21 cellular contexts compared by ENCODE assay signal in genomic region chr5:135092476-135092875, GRCh38. TPM values are rescaled to one million over a fixed set of nuclear protein-coding genes. Genes with fewer than 3 reads are reported as not detected.
"Had no signal": no experiment of that assay in that cellular context is flagged by ENCODE, and none has a peak within 500 bp of the region (broad histone marks: within the 10 kb centered on the region; RNA-seq: fewer than 3 reads in every experiment).

No MANE protein-coding gene starts in this region.

- H3K27ac Mint-ChIP-seq: activated B cell treated with CpG ODN at 0.5 μM for 24 hours; activated CD4-positive, alpha-beta memory T cell treated with anti-CD3 and anti-CD28 coated beads for 36 hours; activated CD4-positive, alpha-beta T cell treated with anti-CD3 and anti-CD28 coated beads, Interleukin-2, amount 10 ng/mL, durations not matched to agents 7 days and 5 days; activated naive CD4-positive, alpha-beta T cell treated with anti-CD3 and anti-CD28 coated beads, Interleukin-2, amount 50 U/mL, for 24 hours; activated T-helper 2 cell treated with anti-CD3 and anti-CD28 coated beads, Interferon-gamma antibody, Interleukin-2, Interleukin-4, amounts not matched to agents 10 μg/mL and 5 μg/mL and 100 μg/mL, durations not matched to agents 14 hours and 24 hours and 36 hours; IgD-negative memory B cell; T-helper 1 cell treated with Interleukin-12 subunit alpha and Interleukin-12 subunit beta and Interleukin-4 antibody, amounts not matched to agents 30 μg/mL and 1 μg/mL, for 36 hours had no signal

- H3K4me1 ChIP-seq: breast epithelium had no signal

- H3K27ac ChIP-seq: breast epithelium, KMS-11 had no signal

- H3K36me3 ChIP-seq: breast epithelium had no signal

- H3K36me3 Mint-ChIP-seq: activated CD4-positive, alpha-beta memory T cell treated with anti-CD3 and anti-CD28 coated beads for 36 hours; activated naive CD4-positive, alpha-beta T cell treated with anti-CD3 and anti-CD28 coated beads, Interleukin-2, amount 50 U/mL, for 24 hours had no signal

- DNase-seq: activated B cell treated with CpG ODN at 0.5 μM for 24 hours; activated CD4-positive, alpha-beta memory T cell treated with anti-CD3 and anti-CD28 coated beads for 36 hours; activated CD4-positive, alpha-beta T cell treated with anti-CD3 and anti-CD28 coated beads, Interleukin-2, amount 10 ng/mL, durations not matched to agents 7 days and 5 days; activated CD8-positive, alpha-beta memory T cell treated with anti-CD3 and anti-CD28 coated beads for 24 hours; activated gamma-delta T cell treated with Interleukin-2 at 50 U/mL for 16 hours; activated T-cell treated with anti-CD3 and anti-CD28 coated beads, Interleukin-2, amount 50 U/mL, for 48 hours; central memory CD4-positive, alpha-beta T cell; NCI-H1092 treated with DMSO at 0.1 percent for 48 hours; NCI-H1417 treated with DMSO at 0.1 percent for 48 hours; NCI-H1694; NCI-H2029; NCI-H2107; NCI-H524; SHP77 treated with DMSO at 0.1 percent for 48 hours had no signal

- H3K9ac ChIP-seq: KMS-11 had no signal

- H3K4me1 Mint-ChIP-seq: activated B cell treated with CpG ODN at 0.5 μM for 24 hours; activated CD4-positive, alpha-beta T cell treated with anti-CD3 and anti-CD28 coated beads, Interleukin-2, amount 10 ng/mL, durations not matched to agents 7 days and 5 days; activated naive CD4-positive, alpha-beta T cell treated with anti-CD3 and anti-CD28 coated beads, Interleukin-2, amount 50 U/mL, for 24 hours; IgD-negative memory B cell had no signal

- H3K4me3 ChIP-seq: breast epithelium had no signal

- H3K4me3 Mint-ChIP-seq: activated B cell treated with CpG ODN at 0.5 μM for 24 hours; activated CD4-positive, alpha-beta memory T cell treated with anti-CD3 and anti-CD28 coated beads for 36 hours; activated CD4-positive, alpha-beta T cell treated with anti-CD3 and anti-CD28 coated beads, Interleukin-2, amount 10 ng/mL, durations not matched to agents 7 days and 5 days; activated naive CD4-positive, alpha-beta T cell treated with anti-CD3 and anti-CD28 coated beads, Interleukin-2, amount 50 U/mL, for 24 hours; IgD-negative memory B cell; T-helper 1 cell treated with Interleukin-12 subunit alpha and Interleukin-12 subunit beta and Interleukin-4 antibody, amounts not matched to agents 30 μg/mL and 1 μg/mL, for 36 hours had no signal

- H3K4me2 ChIP-seq: KMS-11 had no signal

- FAIRE-seq: RCC 7860 had no signal

- H3K9me3 ChIP-seq: breast epithelium had no signal

- H3K9me3 Mint-ChIP-seq: activated CD4-positive, alpha-beta memory T cell treated with anti-CD3 and anti-CD28 coated beads for 36 hours; activated CD4-positive, alpha-beta T cell treated with anti-CD3 and anti-CD28 coated beads, Interleukin-2, amount 10 ng/mL, durations not matched to agents 7 days and 5 days; activated naive CD4-positive, alpha-beta T cell treated with anti-CD3 and anti-CD28 coated beads, Interleukin-2, amount 50 U/mL, for 24 hours; activated T-helper 2 cell treated with anti-CD3 and anti-CD28 coated beads, Interferon-gamma antibody, Interleukin-2, Interleukin-4, amounts not matched to agents 10 μg/mL and 5 μg/mL and 100 μg/mL, durations not matched to agents 14 hours and 24 hours and 36 hours; IgD-negative memory B cell; T-helper 1 cell treated with Interleukin-12 subunit alpha and Interleukin-12 subunit beta and Interleukin-4 antibody, amounts not matched to agents 30 μg/mL and 1 μg/mL, for 36 hours had no signal

RNA-seq across cellular contexts. Expression of gene PITX1, which starts 58.4 kb away (rescaled TPM):
- total RNA-seq: activated B cell treated with CpG ODN at 0.5 μM for 24 hours; activated CD4-positive, alpha-beta T cell treated with anti-CD3 and anti-CD28 coated beads, Interleukin-2, amount 10 ng/mL, durations not matched to agents 7 days and 5 days had no signal
